In the genomic region with DNA sequence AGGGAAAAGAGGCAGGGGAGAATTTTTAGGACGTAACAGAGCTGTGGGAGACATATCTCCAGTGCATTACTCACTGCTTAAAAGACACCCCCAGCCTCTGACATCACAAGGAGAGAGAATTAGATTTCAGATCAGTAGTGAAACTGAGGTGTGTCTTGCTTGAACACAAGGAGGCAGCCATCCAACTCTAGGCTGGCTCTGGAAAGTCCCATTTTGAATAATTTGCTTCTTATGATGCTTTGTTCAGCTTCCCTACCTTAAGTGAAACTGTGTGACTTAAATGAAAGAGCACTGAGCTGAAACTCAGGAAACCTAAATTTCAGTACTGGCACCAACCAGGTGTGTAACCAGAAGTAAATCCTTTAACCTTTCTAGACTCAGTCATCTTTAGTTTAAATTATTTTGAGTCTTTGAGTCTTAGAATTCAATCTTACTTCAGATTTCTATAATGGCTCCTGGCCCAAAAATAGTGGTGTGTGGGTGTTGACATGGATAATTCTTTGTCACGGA, we compare ENCODE assay signal across 8 cellular contexts.
DNase-seq lines count a peak whose midpoint lies in the region; ATAC-seq and TF ChIP-seq lines count a peak whose summit lies in the region.

No MANE protein-coding gene starts in this region.

- TF ChIP-seq CTCF in AG04450 (IDR thresholded peaks at IDR 0.05; ENCODE audit: low read depth, low read length) (peak; percentile 20; the same call in 1 of the 2 replicates), foreskin keratinocyte (conservative IDR thresholded peaks at IDR 0.05) (peak; percentile 65)

- H3K4me3 ChIP-seq in AG04450 (ENCODE audit: low read depth, low read length) = no peak overlapping the region

- no peaks in the 10 kb centered on the region for H3K9me3 ChIP-seq in AG04450 (ENCODE audit: control insufficient read depth, insufficient read depth, low read length)

- DNase-seq in AG04450 (ENCODE audit: low read depth, low spot score) (peak; percentile 42), foreskin keratinocyte (peak; percentile 85 to 91), NCI-H446 treated with DMSO at 0.1 percent for 48 hours (lab: John Stamatoyannopoulos, UW) (no peak), COR-L47 (lab: John Stamatoyannopoulos, UW) (no peak)
- peak; percentile 41 for DNase-seq in activated CD8-positive, alpha-beta memory T cell treated with anti-CD3 and anti-CD28 coated beads, Interleukin-2, amount 50 U/mL, for 1 hour (ENCODE audit: extremely low read depth)
- DNase-seq in stimulated activated CD8-positive, alpha-beta memory T cell treated with anti-CD3 and anti-CD28 coated beads, Interleukin-12 subunit alpha, Interleukin-12 subunit beta, amount 100 ng/mL, for 4 hours (ENCODE audit: low read depth) = peak; percentile 27

- ATAC-seq in GM19351 (IDR thresholded peaks at IDR 0.05; ENCODE audit: unreplicated experiment) = peak; percentile 79
- ATAC-seq in HG03378 (IDR thresholded peaks at IDR 0.05; ENCODE audit: unreplicated experiment) = peak; percentile 87
- ATAC-seq in foreskin keratinocyte = peak; percentile 87

- H3K4me1 ChIP-seq in foreskin keratinocyte = peaks cover 26% of the 10 kb centered on the region

- CTCF ChIA-PET in AG04450 (lab: Charles Lee) = interaction anchor here (0.5 to 1.8 kb wide), 6 partner anchors 9 to 222 kb away, joined by 3 to 6 read pairs (median 4); no protein-coding TSS in a partner anchor

- H3K27ac ChIP-seq in AG04450 (ENCODE audit: low read depth, low read length) (peak overlapping the region; percentile 12), foreskin keratinocyte (peak overlapping the region; percentile 97)

- H3K27me3 ChIP-seq in AG04450 (ENCODE audit: control insufficient read depth, insufficient read depth, low read length) = no peaks in the 10 kb centered on the region
- H3K27me3 ChIP-seq in foreskin keratinocyte = no peaks in the 10 kb centered on the region

- POLR2A ChIA-PET in AG04450 (lab: Yijun Ruan, JAX) = no interaction called here

Comparison
In these comparisons a context has a peak if more than half of its experiments do, and no peak if none do; other contexts are left out.
1. DNase-seq: peak in AG04450 (single experiment), activated CD8-positive, alpha-beta memory T cell treated with anti-CD3 and anti-CD28 coated beads, Interleukin-2, amount 50 U/mL, for 1 hour (single experiment), foreskin keratinocyte (2 of 2) and stimulated activated CD8-positive, alpha-beta memory T cell treated with anti-CD3 and anti-CD28 coated beads, Interleukin-12 subunit alpha, Interleukin-12 subunit beta, amount 100 ng/mL, for 4 hours (single experiment); none in NCI-H446 treated with DMSO at 0.1 percent for 48 hours (single experiment) and COR-L47 (single experiment).
2. Peak in every context shown above with its lines, with median percentiles within 50 percentile points of each other: ATAC-seq.